In genomic region chr12:124240493-124240892, GRCh38 we compare ENCODE assay signal across 13 cellular contexts. TPM values are rescaled to one million over a fixed set of nuclear protein-coding genes. Genes with fewer than 3 reads are reported as not detected.
DNase-seq lines count a peak whose midpoint lies in the region; ATAC-seq and TF ChIP-seq lines count a peak whose summit lies in the region.
"Had no signal": no experiment of that assay in that cellular context is flagged by ENCODE, and none has a peak within 500 bp of the region (broad histone marks: within the 10 kb centered on the region; RNA-seq: fewer than 3 reads in every experiment).

No MANE protein-coding gene starts in this region.

- no peaks in the 10 kb centered on the region for H3K36me3 Mint-ChIP-seq in activated CD4-positive, alpha-beta T cell treated with anti-CD3 and anti-CD28 coated beads for 36 hours (ENCODE audit: low read depth)
- H3K36me3 Mint-ChIP-seq in activated T-helper 17 cell treated with anti-CD3 and anti-CD28 coated beads, Interleukin-2, amount 50 U/mL, for 72 hours (ENCODE audit: low read depth), result no peaks in the 10 kb centered on the region
- peaks cover 4% of the 10 kb centered on the region for H3K36me3 Mint-ChIP-seq in progenitor cell of endocrine pancreas (ENCODE audit: insufficient read depth)
- H3K36me3 Mint-ChIP-seq: T-cell had no signal

- CTCF ChIA-PET in activated CD4-positive, alpha-beta T cell treated with anti-CD3 and anti-CD28 coated beads for 36 hours (lab: Charles Lee), result no interaction called here

- ATAC-seq in activated CD4-positive, alpha-beta T cell treated with anti-CD3 and anti-CD28 coated beads for 36 hours, result peak; percentile 75
- peak; percentile 35 for ATAC-seq in activated T-helper 17 cell treated with anti-CD3 and anti-CD28 coated beads, Interleukin-2, amount 50 U/mL, for 72 hours (replicated peaks)
- ATAC-seq in GM18909 (IDR thresholded peaks at IDR 0.05; ENCODE audit: poor library complexity, unreplicated experiment), result no peak
- ATAC-seq: T-cell had no signal

- DNase-seq in activated CD4-positive, alpha-beta T cell treated with anti-CD3 and anti-CD28 coated beads for 36 hours, result peak; percentile 24
- DNase-seq in activated CD4-positive, alpha-beta T cell treated with anti-CD3 and anti-CD28 coated beads for 4 hours, result no peak
- DNase-seq in LHCN-M2 (ENCODE audit: low read depth), result peak; percentile 60
- DNase-seq in progenitor cell of endocrine pancreas (ENCODE audit: low spot score, unreplicated experiment), result no peak
- DNase-seq in islet precursor cell, result no peak
- DNase-seq in foreskin fibroblast, result no peak
- DNase-seq: activated gamma-delta T cell, KBM-7, T-cell had no signal

- H3K4me3 Mint-ChIP-seq in activated CD4-positive, alpha-beta T cell treated with anti-CD3 and anti-CD28 coated beads for 36 hours, result no peak overlapping the region
- H3K4me3 Mint-ChIP-seq in activated T-helper 17 cell treated with anti-CD3 and anti-CD28 coated beads, Interleukin-2, amount 50 U/mL, for 72 hours, result no peak overlapping the region
- no peak overlapping the region for H3K4me3 Mint-ChIP-seq in progenitor cell of endocrine pancreas (ENCODE audit: low read depth)
- H3K4me3 Mint-ChIP-seq: T-cell had no signal

- no peak overlapping the region for H3K27ac Mint-ChIP-seq in activated CD4-positive, alpha-beta T cell treated with anti-CD3 and anti-CD28 coated beads for 36 hours
- H3K27ac Mint-ChIP-seq in activated T-helper 17 cell treated with anti-CD3 and anti-CD28 coated beads, Interleukin-2, amount 50 U/mL, for 72 hours, result no peak overlapping the region
- H3K27ac Mint-ChIP-seq in progenitor cell of endocrine pancreas, result peak overlapping the region; percentile 79
- H3K27ac Mint-ChIP-seq: T-cell had no signal

- intact Hi-C loops in activated CD4-positive, alpha-beta T cell treated with anti-CD3 and anti-CD28 coated beads for 36 hours (cut with DNase I, micrococcal nuclease), result no loop called here

- H3K4me1 Mint-ChIP-seq in activated CD4-positive, alpha-beta T cell treated with anti-CD3 and anti-CD28 coated beads for 36 hours, result no peaks in the 10 kb centered on the region
- H3K4me1 Mint-ChIP-seq in activated T-helper 17 cell treated with anti-CD3 and anti-CD28 coated beads, Interleukin-2, amount 50 U/mL, for 72 hours, result no peaks in the 10 kb centered on the region
- peaks cover 25% of the 10 kb centered on the region for H3K4me1 Mint-ChIP-seq in progenitor cell of endocrine pancreas (ENCODE audit: low read depth)
- H3K4me1 Mint-ChIP-seq: T-cell had no signal

- POLR2A ChIA-PET in activated CD4-positive, alpha-beta T cell treated with anti-CD3 and anti-CD28 coated beads for 36 hours (lab: Charles Lee), result no interaction called here

- H3K9me3 Mint-ChIP-seq in activated CD4-positive, alpha-beta T cell treated with anti-CD3 and anti-CD28 coated beads for 36 hours (ENCODE audit: low read depth), result no peaks in the 10 kb centered on the region
- peaks cover 3% of the 10 kb centered on the region for H3K9me3 Mint-ChIP-seq in activated T-helper 17 cell treated with anti-CD3 and anti-CD28 coated beads, Interleukin-2, amount 50 U/mL, for 72 hours
- H3K9me3 Mint-ChIP-seq in progenitor cell of endocrine pancreas (ENCODE audit: low read depth), result peaks cover 3% of the 10 kb centered on the region

- TF ChIP-seq CTCF in progenitor cell of endocrine pancreas (IDR thresholded peaks at IDR 0.05; ENCODE audit: unreplicated experiment) (no peak), foreskin fibroblast (IDR thresholded peaks at IDR 0.05; ENCODE audit: low read depth, low read length) (no peak)

- no peak overlapping the region for H3K4me3 ChIP-seq in foreskin fibroblast (ENCODE audit: low read depth in 1 of 2, low read length in 2 of 2)
- H3K4me3 ChIP-seq: smooth muscle cell had no signal

- H3K27me3 Mint-ChIP-seq in activated CD4-positive, alpha-beta T cell treated with anti-CD3 and anti-CD28 coated beads for 36 hours, result peaks cover 2% of the 10 kb centered on the region
- H3K27me3 Mint-ChIP-seq in activated T-helper 17 cell treated with anti-CD3 and anti-CD28 coated beads, Interleukin-2, amount 50 U/mL, for 72 hours, result peaks cover 3% of the 10 kb centered on the region
- no peaks in the 10 kb centered on the region for H3K27me3 Mint-ChIP-seq in progenitor cell of endocrine pancreas

RNA-seq across cellular contexts. Expression of gene RFLNA, which starts 54.4 kb away (rescaled TPM):
- not detected for total RNA-seq in activated CD4-positive, alpha-beta T cell treated with anti-CD3 and anti-CD28 coated beads for 36 hours
- total RNA-seq in LHCN-M2 (2014; rRNA removed) (35.4 and 43.6 TPM in 2 replicates), progenitor cell of endocrine pancreas (19.0 and 20.8 TPM in 2 replicates)
- 45.7 TPM for polyA plus RNA-seq in LHCN-M2 (2012)
- not detected for total RNA-seq in activated T-helper 17 cell treated with anti-CD3 and anti-CD28 coated beads, Interleukin-2, amount 50 U/mL, for 72 hours
- total RNA-seq: T-cell had no signal
- polyA plus RNA-seq: BJ had no signal

Comparison
In these comparisons a context has a peak if more than half of its experiments do, and no peak if none do; other contexts are left out.
1. DNase-seq: peak in activated CD4-positive, alpha-beta T cell treated with anti-CD3 and anti-CD28 coated beads for 36 hours (single experiment) and LHCN-M2 (single experiment); none in activated CD4-positive, alpha-beta T cell treated with anti-CD3 and anti-CD28 coated beads for 4 hours (0 of 2), progenitor cell of endocrine pancreas (single experiment), islet precursor cell (single experiment) and foreskin fibroblast (0 of 2).
2. RNA of gene RFLNA, which starts 54.4 kb away (total RNA-seq): 35.4 to 43.6 TPM in LHCN-M2 and 19.0 to 20.8 TPM in progenitor cell of endocrine pancreas; not detected in activated CD4-positive, alpha-beta T cell treated with anti-CD3 and anti-CD28 coated beads for 36 hours and not detected in activated T-helper 17 cell treated with anti-CD3 and anti-CD28 coated beads, Interleukin-2, amount 50 U/mL, for 72 hours; every median in the first group is over 10 times any median in the second.